Comparison of ENCODE assay signal across 28 cellular contexts in genomic region chrX:2764766-2765666, GRCh38. TPM values are rescaled to one million over a fixed set of nuclear protein-coding genes. Genes with fewer than 3 reads are reported as not detected.
DNase-seq lines count a peak whose midpoint lies in the region; ATAC-seq, FAIRE-seq and TF ChIP-seq lines count a peak whose summit lies in the region.
"Had no signal": no experiment of that assay in that cellular context is flagged by ENCODE, and none has a peak within 500 bp of the region (broad histone marks: within the 10 kb centered on the region; RNA-seq: fewer than 3 reads in every experiment).

No MANE protein-coding gene starts in this region.

- no peaks in the 10 kb centered on the region for H3K27me3 Mint-ChIP-seq in Caco-2 (ENCODE audit: insufficient read depth, unreplicated experiment)

- peak overlapping the region; percentile 42 for H3K56ac ChIP-seq in mesendoderm (ENCODE audit: low read length)

- intact Hi-C loops in Caco-2 (cut with micrococcal nuclease; ENCODE audit: unreplicated experiment) = no loop called here

- no peak overlapping the region for H3K18ac ChIP-seq in mesendoderm (ENCODE audit: low read length)

- H3K36me3 Mint-ChIP-seq in Caco-2 (ENCODE audit: insufficient read depth, unreplicated experiment) = peaks cover 10% of the 10 kb centered on the region

- ATAC-seq in GM21529 (IDR thresholded peaks at IDR 0.05; ENCODE audit: unreplicated experiment) = no peak
- ATAC-seq in GM18517 (IDR thresholded peaks at IDR 0.05; ENCODE audit: unreplicated experiment) = no peak
- ATAC-seq: GM12878 had no signal

- H4K8ac ChIP-seq in mesendoderm (ENCODE audit: low read depth, low read length) = no peak overlapping the region

- no peaks in the 10 kb centered on the region for H3K79me1 ChIP-seq in mesendoderm (ENCODE audit: low read length)

- FAIRE-seq in small intestine (lab: Jason Lieb, UNC) = no peak
- FAIRE-seq: GM12878, HTR-8/SVneo had no signal

- no peak overlapping the region for H3K4ac ChIP-seq in mesendoderm (ENCODE audit: low read depth, low read length)

- no peaks in the 10 kb centered on the region for H3K9me3 Mint-ChIP-seq in Caco-2 (ENCODE audit: unreplicated experiment)
- H3K9me3 Mint-ChIP-seq: CD4-positive, alpha-beta T cell had no signal

- BruUV-seq in Caco-2 (replicated peaks; lab: Mats Ljungman, UMichigan) = no TSS peak

- POLR2A ChIA-PET in Caco-2 (lab: Charles Lee) = no interaction called here

- no peak for DNase-seq in Caco-2
- peak; percentile 96 for DNase-seq in SK-N-MC (ENCODE audit: low read depth, low spot score)
- DNase-seq in mesendoderm = no peak
- peak; percentile 12 for DNase-seq in small intestine
- no peak for DNase-seq in AML-193 (lab: John Stamatoyannopoulos, UW)
- no peak for DNase-seq in COLO829 (ENCODE audit: low spot score)
- DNase-seq: CD4-positive, alpha-beta T cell; COR-L47; EL; GDM1; H7; KG1; MG63; NCI-H1105 treated with DMSO at 0.1 percent for 48 hours; NCI-H146; NCI-H2029 treated with DMSO at 0.1 percent for 48 hours; NCI-H446 treated with DMSO at 0.1 percent for 48 hours; NCI-H526 treated with DMSO at 0.1 percent for 48 hours; Right ventricle myocardium superior; RPMI8226 had no signal

- no peaks in the 10 kb centered on the region for H3K27me3 ChIP-seq in Caco-2 (replicated peaks; ENCODE audit: control insufficient read depth, insufficient read depth, low read length)
- H3K27me3 ChIP-seq in mesendoderm (ENCODE audit: insufficient read depth, low read length, poor library complexity) = no peaks in the 10 kb centered on the region
- no peaks in the 10 kb centered on the region for H3K27me3 ChIP-seq in small intestine (ENCODE audit: control insufficient read depth in 2 of 2, insufficient read depth in 2 of 2, low read length in 2 of 2)
- H3K27me3 ChIP-seq: BLaER1 treated with 17β-estradiol and CSF1 and Interleukin-3, amounts not matched to agents 10 nM and 100 nM; MG63; SJSA1 had no signal

- H3K4me1 ChIP-seq in Caco-2 = peaks cover 28% of the 10 kb centered on the region
- peaks cover 3% of the 10 kb centered on the region for H3K4me1 ChIP-seq in mesendoderm (ENCODE audit: control insufficient read depth, low read depth, low read length)
- H3K4me1 ChIP-seq in small intestine (ENCODE audit: control insufficient read depth in 2 of 2, insufficient read depth in 1 of 2, low read depth in 1 of 2, low read length in 1 of 2) = no peaks in the 10 kb centered on the region
- H3K4me1 ChIP-seq: SJSA1 had no signal

- no peak overlapping the region for H2BK120ac ChIP-seq in mesendoderm (ENCODE audit: low read depth, low read length)

- no peak overlapping the region for H2BK15ac ChIP-seq in mesendoderm (replicated peaks; ENCODE audit: low read depth)

- CTCF ChIA-PET in Caco-2 (lab: Charles Lee) = no interaction called here

- WGBS in mesendoderm (ENCODE audit: extremely low coverage, insufficient coverage, low lambda C conversion rate) = no CpG with 5 or more reads among the region's 20 CpGs
- 70 to 75% (median 73%) methylated on average over 17 to 20 of the region's 20 CpGs for WGBS in small intestine, 3 donors

- no peak overlapping the region for H3K4me3 ChIP-seq in Caco-2 (ENCODE audit: low read depth, low read length)
- H3K4me3 ChIP-seq in SK-N-MC = peak overlapping the region; percentile 6
- H3K4me3 ChIP-seq in mesendoderm (ENCODE audit: low read length) = no peak overlapping the region
- no peak overlapping the region for H3K4me3 ChIP-seq in small intestine (ENCODE audit: low read depth in 1 of 2, low read length in 2 of 2)
- H3K4me3 ChIP-seq: BLaER1 treated with 17β-estradiol and CSF1 and Interleukin-3, amounts not matched to agents 10 nM and 100 nM; GM12878; MG63; SJSA1 had no signal

- H2BK5ac ChIP-seq in mesendoderm (ENCODE audit: low read length) = no peak overlapping the region

- H3K4me2 ChIP-seq in mesendoderm (ENCODE audit: low read length) = no peak overlapping the region

- H3K36me3 ChIP-seq in Caco-2 (ENCODE audit: control insufficient read depth, insufficient read depth, low read length) = no peaks in the 10 kb centered on the region
- H3K36me3 ChIP-seq in SK-N-MC (ENCODE audit: insufficient read depth, low read length) = peaks cover 11% of the 10 kb centered on the region
- H3K36me3 ChIP-seq in mesendoderm (ENCODE audit: control insufficient read depth, insufficient read depth, low read length) = no peaks in the 10 kb centered on the region
- H3K36me3 ChIP-seq in small intestine (ENCODE audit: control insufficient read depth in 2 of 2, insufficient read depth in 2 of 2, low read length in 2 of 2) = no peaks in the 10 kb centered on the region
- H3K36me3 ChIP-seq: BLaER1 treated with 17β-estradiol and CSF1 and Interleukin-3, amounts not matched to agents 10 nM and 100 nM; MG63; SJSA1 had no signal

- H2AK5ac ChIP-seq in mesendoderm (ENCODE audit: low read length) = no peak overlapping the region

- peak overlapping the region; percentile 98 for H3K27ac Mint-ChIP-seq in Caco-2 (ENCODE audit: unreplicated experiment)
- H3K27ac Mint-ChIP-seq: CD4-positive, alpha-beta T cell had no signal

- no peak for TF ChIP-seq CTCF in Caco-2 (IDR thresholded peaks at IDR 0.05; ENCODE audit: insufficient read depth in 1 of 2, low read depth in 1 of 2, low read length in 1 of 2, severe bottlenecking in 1 of 2, unreplicated experiment in 1 of 2)

- H3K79me2 ChIP-seq in mesendoderm (ENCODE audit: control insufficient read depth, insufficient read depth, low read length) = no peaks in the 10 kb centered on the region

- H4K5ac ChIP-seq in mesendoderm (ENCODE audit: low read length) = no peak overlapping the region

- H3K27ac ChIP-seq in SK-N-MC = peak overlapping the region; percentile 97
- H3K27ac ChIP-seq in mesendoderm (ENCODE audit: low read depth, low read length) = no peak overlapping the region
- H3K27ac ChIP-seq in small intestine (ENCODE audit: low read depth in 1 of 2, low read length in 1 of 2) = no peak overlapping the region
- H3K27ac ChIP-seq: BLaER1 treated with 17β-estradiol and CSF1 and Interleukin-3, amounts not matched to agents 10 nM and 100 nM; SJSA1 had no signal

- H3K9ac ChIP-seq in SK-N-MC (ENCODE audit: insufficient read length) (no peak overlapping the region), mesendoderm (ENCODE audit: low read length) (no peak overlapping the region)
- H3K9ac ChIP-seq: BLaER1 treated with 17β-estradiol and CSF1 and Interleukin-3, amounts not matched to agents 10 nM and 100 nM had no signal

- H3K4me1 Mint-ChIP-seq in Caco-2 (ENCODE audit: low read depth, unreplicated experiment) = peaks cover 31% of the 10 kb centered on the region

- no peak overlapping the region for H3K4me3 Mint-ChIP-seq in Caco-2 (ENCODE audit: unreplicated experiment)
- H3K4me3 Mint-ChIP-seq: CD4-positive, alpha-beta T cell had no signal

- no peak overlapping the region for H3K23ac ChIP-seq in mesendoderm (ENCODE audit: low read length)

- H3K9me3 ChIP-seq in Caco-2 (no peaks in the 10 kb centered on the region), SK-N-MC (ENCODE audit: low read depth, low read length) (no peaks in the 10 kb centered on the region), small intestine (ENCODE audit: control insufficient read depth, low read depth) (no peaks in the 10 kb centered on the region)
- H3K9me3 ChIP-seq: MG63, SJSA1 had no signal

RNA-seq across cellular contexts. Expression of gene XG, which starts 13.2 kb away (rescaled TPM):
- 1.2 and 1.3 TPM in 2 replicates for total RNA-seq in Caco-2 (2022)
- polyA plus RNA-seq in mesendoderm (2013, experiment 1 of 2) = 0.27 TPM
- polyA plus RNA-seq in mesendoderm (2013, experiment 2 of 2) = 0.17 TPM
- polyA plus RNA-seq in small intestine = under 1 TPM in 1 of 3 donors, not detected in 2; 0.13 TPM
- total RNA-seq: A172; CD4-positive, alpha-beta T cell; GM12878; SJSA1 had no signal
- polyA plus RNA-seq: AG04450, GM12878 had no signal

Comparison
In these comparisons a context has a peak if more than half of its experiments do, and no peak if none do; other contexts are left out.
1. DNase-seq: peak in SK-N-MC (single experiment) and small intestine (single experiment); none in Caco-2 (0 of 2), mesendoderm (single experiment), AML-193 (0 of 2) and COLO829 (single experiment).